ENCODE assay signal across 20 cellular contexts in genomic region chr17:6161456-6161855, GRCh38.
"Had no signal": no experiment of that assay in that cellular context is flagged by ENCODE, and none has a peak within 500 bp of the region (broad histone marks: within the 10 kb centered on the region; RNA-seq: fewer than 3 reads in every experiment).

No MANE protein-coding gene starts in this region.

- H3K27me3 ChIP-seq: upper lobe of left lung had no signal

- ATAC-seq: activated CD4-positive, CD25-positive, alpha-beta regulatory T cell treated with anti-CD3 and anti-CD28 coated beads, Interleukin-2, amount 50 U/mL, for 24 hours; activated T-cell treated with anti-CD3 and anti-CD28 coated beads, Interleukin-2, amount 50 U/mL, for 4 hours; effector memory CD8-positive, alpha-beta T cell; left lobe of liver; stimulated activated naive B cell treated with anti-CD40 and anti-IgM and Interleukin-4, amounts not matched to agents 10 μg/mL and 1 μg/mL and 100 μg/mL, for 72 hours had no signal

- H3K4me3 Mint-ChIP-seq: activated CD4-positive, alpha-beta T cell treated with anti-CD3 and anti-CD28 coated beads, Interleukin-2, amount 10 ng/mL, durations not matched to agents 7 days and 5 days; activated naive CD8-positive, alpha-beta T cell; activated T-cell treated with anti-CD3 and anti-CD28 coated beads, Interleukin-2, amount 50 U/mL, for 4 hours; effector memory CD8-positive, alpha-beta T cell; nephron progenitor cell; stimulated activated naive B cell treated with anti-CD40 and anti-IgM and Interleukin-4, amounts not matched to agents 10 μg/mL and 1 μg/mL and 100 μg/mL, for 72 hours had no signal

- H3K4me1 ChIP-seq: upper lobe of left lung had no signal

- H3K36me3 Mint-ChIP-seq: activated naive CD8-positive, alpha-beta T cell; stimulated activated naive B cell treated with anti-CD40 and anti-IgM and Interleukin-4, amounts not matched to agents 10 μg/mL and 1 μg/mL and 100 μg/mL, for 72 hours had no signal

- H3K9me3 Mint-ChIP-seq: activated CD4-positive, alpha-beta T cell treated with anti-CD3 and anti-CD28 coated beads, Interleukin-2, amount 10 ng/mL, durations not matched to agents 7 days and 5 days; activated T-cell treated with anti-CD3 and anti-CD28 coated beads, Interleukin-2, amount 50 U/mL, for 4 hours; effector memory CD8-positive, alpha-beta T cell; nephron progenitor cell; stimulated activated naive B cell treated with anti-CD40 and anti-IgM and Interleukin-4, amounts not matched to agents 10 μg/mL and 1 μg/mL and 100 μg/mL, for 72 hours had no signal

- H3K27me3 Mint-ChIP-seq: activated CD4-positive, alpha-beta T cell treated with anti-CD3 and anti-CD28 coated beads, Interleukin-2, amount 10 ng/mL, durations not matched to agents 7 days and 5 days had no signal

- H3K9me3 ChIP-seq: thoracic aorta, upper lobe of left lung had no signal

- H3K4me1 Mint-ChIP-seq: activated CD4-positive, alpha-beta T cell treated with anti-CD3 and anti-CD28 coated beads, Interleukin-2, amount 10 ng/mL, durations not matched to agents 7 days and 5 days; stimulated activated naive B cell treated with anti-CD40 and anti-IgM and Interleukin-4, amounts not matched to agents 10 μg/mL and 1 μg/mL and 100 μg/mL, for 72 hours had no signal

- H3K27ac Mint-ChIP-seq: activated CD4-positive, alpha-beta T cell treated with anti-CD3 and anti-CD28 coated beads, Interleukin-2, amount 10 ng/mL, durations not matched to agents 7 days and 5 days; activated naive CD8-positive, alpha-beta T cell; effector memory CD8-positive, alpha-beta T cell; nephron progenitor cell; stimulated activated naive B cell treated with anti-CD40 and anti-IgM and Interleukin-4, amounts not matched to agents 10 μg/mL and 1 μg/mL and 100 μg/mL, for 72 hours had no signal

- DNase-seq: activated CD4-positive, alpha-beta T cell treated with anti-CD3 and anti-CD28 coated beads, Interleukin-2, amount 10 ng/mL, durations not matched to agents 7 days and 5 days; activated CD8-positive, alpha-beta memory T cell treated with anti-CD3 and anti-CD28 coated beads, Interleukin-2, amount 50 U/mL, for 4 hours; activated gamma-delta T cell treated with Interleukin-2 at 50 U/mL for 16 hours; activated T-cell treated with anti-CD3 and anti-CD28 coated beads, Interleukin-2, amount 50 U/mL, for 4 hours; effector memory CD8-positive, alpha-beta T cell; foreskin melanocyte; head of caudate nucleus; kidney; midbrain; nephron progenitor cell; occipital lobe; posterior cingulate gyrus; stimulated activated naive B cell treated with anti-CD40 and anti-IgM and Interleukin-4, amounts not matched to agents 10 μg/mL and 1 μg/mL and 100 μg/mL, for 72 hours; T1000; upper lobe of left lung had no signal

- H3K27ac ChIP-seq: epithelial cell of prostate, thoracic aorta, upper lobe of left lung had no signal
